9 cellular contexts compared by ENCODE assay signal in the genomic region with DNA sequence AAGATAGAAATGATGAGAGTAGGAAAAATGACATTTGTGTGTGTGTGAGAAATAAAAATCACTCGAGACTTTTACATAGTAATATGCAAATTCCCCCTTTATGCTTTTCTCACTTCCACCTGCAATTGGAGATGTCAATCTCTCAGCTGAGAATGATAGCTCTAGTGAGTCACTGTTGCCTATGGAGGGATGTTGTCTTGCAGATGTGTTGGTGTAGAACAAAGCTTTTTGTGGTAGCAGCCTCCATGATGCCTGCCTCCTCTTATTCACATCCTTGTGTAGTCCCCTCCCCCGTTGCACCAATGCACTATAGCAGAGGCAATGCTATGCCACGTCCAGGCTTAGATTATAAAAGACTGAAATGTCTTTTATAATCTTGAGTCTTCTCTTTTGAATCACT. TPM values are rescaled to one million over a fixed set of nuclear protein-coding genes. Genes with fewer than 3 reads are reported as not detected.
DNase-seq lines count a peak whose midpoint lies in the region; ATAC-seq lines count a peak whose summit lies in the region.
"Had no signal": no experiment of that assay in that cellular context is flagged by ENCODE, and none has a peak within 500 bp of the region (broad histone marks: within the 10 kb centered on the region; RNA-seq: fewer than 3 reads in every experiment).

No MANE protein-coding gene starts in this region.

- no peak overlapping the region for H3K4me3 Mint-ChIP-seq in immature natural killer cell

- peak; percentile 41 to 51 for DNase-seq in activated CD4-positive, alpha-beta T cell treated with anti-CD3 and anti-CD28 coated beads for 4 hours
- peak; percentile 71 for DNase-seq in stimulated activated CD4-positive, alpha-beta T cell treated with anti-CD3 and anti-CD28 coated beads, Interleukin-1b, Interleukin-23, amount 100 ng/mL, for 48 hours
- no peak for DNase-seq in islet precursor cell
- no peak for DNase-seq in SIG-M5 (lab: John Stamatoyannopoulos, UW)
- DNase-seq in immature natural killer cell = no peak
- DNase-seq in AG08395 (ENCODE audit: low spot score) = no peak
- DNase-seq: activated gamma-delta T cell treated with Interleukin-2 at 50 U/mL for 16 hours had no signal

- no peaks in the 10 kb centered on the region for H3K4me1 Mint-ChIP-seq in immature natural killer cell

- peaks cover 0 to 2% (median 0%) of the 10 kb centered on the region in 6 donors for H3K9me3 Mint-ChIP-seq in immature natural killer cell

- ATAC-seq in GM18870 (IDR thresholded peaks at IDR 0.05; ENCODE audit: unreplicated experiment) (peak; percentile 32), HG02759 (IDR thresholded peaks at IDR 0.05; ENCODE audit: unreplicated experiment) (peak; percentile 47)

- peaks cover 2 to 4% (median 2%) of the 10 kb centered on the region in 3 donors for H3K27me3 Mint-ChIP-seq in immature natural killer cell (ENCODE audit: low read depth in 3 of 3)

- H3K27ac Mint-ChIP-seq in immature natural killer cell = no peak overlapping the region

- H3K36me3 Mint-ChIP-seq in immature natural killer cell = no peaks in the 10 kb centered on the region

RNA-seq across cellular contexts. Expression of gene SPAG6, which starts 33.8 kb away (rescaled TPM):
- not detected for polyA plus RNA-seq in immature natural killer cell

RNA-seq across cellular contexts. Expression of gene BMI1, which starts 58.2 kb away (rescaled TPM):
- polyA plus RNA-seq in immature natural killer cell = 10 to 100 TPM; 23.4 to 52.9 (median 29.6) TPM

Comparison
In these comparisons a context has a peak if more than half of its experiments do, and no peak if none do; other contexts are left out.
1. DNase-seq: peak in activated CD4-positive, alpha-beta T cell treated with anti-CD3 and anti-CD28 coated beads for 4 hours (2 of 2) and stimulated activated CD4-positive, alpha-beta T cell treated with anti-CD3 and anti-CD28 coated beads, Interleukin-1b, Interleukin-23, amount 100 ng/mL, for 48 hours (single experiment); none in islet precursor cell (single experiment), SIG-M5 (single experiment), immature natural killer cell (0 of 3) and AG08395 (single experiment).